In genomic region chr19:42276284-42276683, GRCh38 we compare ENCODE assay signal across 15 cellular contexts. TPM values are rescaled to one million over a fixed set of nuclear protein-coding genes. Genes with fewer than 3 reads are reported as not detected.
A peak's percentile ranks its signal among the peaks of the same experiment; 100 is the strongest.
DNase-seq lines count a peak whose midpoint lies in the region; ATAC-seq, FAIRE-seq and TF ChIP-seq lines count a peak whose summit lies in the region.
"Had no signal": no experiment of that assay in that cellular context is flagged by ENCODE, and none has a peak within 500 bp of the region (broad histone marks: within the 10 kb centered on the region; RNA-seq: fewer than 3 reads in every experiment).

No MANE protein-coding gene starts in this region.

- intact Hi-C loops in natural killer cell (cut with micrococcal nuclease): no loop called here
- intact Hi-C loops in head of caudate nucleus (cut with DNase I): no loop called here
- intact Hi-C loops in posterior vena cava (cut with DNase I): no loop called here

- H3K4me1 Mint-ChIP-seq in natural killer cell: peaks cover 34 to 37% of the 10 kb centered on the region in 2 donors

- no peaks in the 10 kb centered on the region for H3K9me3 Mint-ChIP-seq in natural killer cell

- DNase-seq in Ammon's horn (ENCODE audit: low spot score) (peak; percentile 1), GM12891 (ENCODE audit: insufficient read length, low spot score) (no peak), natural killer cell (no peak), hepatic stellate cell (ENCODE audit: low spot score) (no peak), head of caudate nucleus (no peak), OCI-M2 (lab: John Stamatoyannopoulos, UW; ENCODE audit: unreplicated experiment) (no peak), posterior vena cava (ENCODE audit: low spot score) (no peak)
- DNase-seq: COR-L47, dermis blood vessel endothelial cell, left colon, MM.1S, RPMI8226, WERI-Rb-1 had no signal

- H3K27ac ChIP-seq in angular gyrus (ENCODE audit: low read depth, low read length): peak overlapping the region; percentile 40
- H3K27ac ChIP-seq: foreskin keratinocyte, WERI-Rb-1 had no signal

- no peak for FAIRE-seq in GM12891 (lab: Jason Lieb, UNC)

- no peak overlapping the region for H3K4me3 Mint-ChIP-seq in natural killer cell

- TF ChIP-seq POLR2A in GM12891 (IDR thresholded peaks at IDR 0.05; ENCODE audit: low read depth, low read length): no peak

- ATAC-seq in natural killer cell: no peak
- ATAC-seq: left colon had no signal

- no peak for TF ChIP-seq CTCF in natural killer cell (IDR thresholded peaks at IDR 0.05)

- no peaks in the 10 kb centered on the region for H3K36me3 Mint-ChIP-seq in natural killer cell

- H3K27ac Mint-ChIP-seq in natural killer cell: peak overlapping the region; percentile 19 to 29

- H3K27me3 Mint-ChIP-seq in natural killer cell (ENCODE audit: low read depth in 2 of 2): no peaks in the 10 kb centered on the region

TF ChIP-seq in GM12891, 5 proteins besides CTCF, POLR2A, EP300 and RAD21:
- TF ChIP-seq POU2F2 (IDR thresholded peaks at IDR 0.05; ENCODE audit: low read depth, low read length) (peak; percentile 12; the same call in 1 of the 2 replicates), PAX5 (IDR thresholded peaks at IDR 0.05; ENCODE audit: insufficient read depth, low read length, severe bottlenecking) (no peak)

RNA-seq across cellular contexts. Expression of gene CIC, which starts 7.2 kb away (rescaled TPM):
- polyA plus RNA-seq in GM12891 (2012; ENCODE audit: low read depth, missing spikeins): 18.5 TPM
- total RNA-seq in natural killer cell (100 to 1,000 TPM in 2 of 3 donors, 10 to 100 TPM in 1; 95.4 to 121 (median 108) TPM), posterior vena cava (10 to 100 TPM; 57.7 to 79.0 TPM)

RNA-seq across cellular contexts. Expression of gene ERF, which starts 21.4 kb away (rescaled TPM):
- 18.2 TPM for polyA plus RNA-seq in GM12891 (2012; ENCODE audit: low read depth, missing spikeins)
- 100 to 1,000 TPM in 1 of 3 donors, 10 to 100 TPM in 2; 58.3 to 115 (median 75.6) TPM for total RNA-seq in natural killer cell
- total RNA-seq in posterior vena cava: 10 to 100 TPM; 47.9 to 54.5 TPM

RNA-seq across cellular contexts. Expression of gene PRR19, which starts 25.6 kb away (rescaled TPM):
- polyA plus RNA-seq in GM12891 (2012; ENCODE audit: low read depth, missing spikeins): 0.40 TPM
- total RNA-seq in natural killer cell: not detected
- under 1 TPM in 1 of 2 donors, not detected in 1; 0.19 TPM for total RNA-seq in posterior vena cava

RNA-seq across cellular contexts. Expression of gene PAFAH1B3, which starts 26.1 kb away (rescaled TPM):
- 25.0 TPM for polyA plus RNA-seq in GM12891 (2012; ENCODE audit: low read depth, missing spikeins)
- total RNA-seq in natural killer cell: 1 to 10 TPM; 6.1 to 8.9 (median 7.9) TPM
- total RNA-seq in posterior vena cava: 1 to 10 TPM; 5.7 to 5.8 TPM

RNA-seq across cellular contexts. Expression of gene GSK3A, which starts 33.9 kb away (rescaled TPM):
- 27.4 TPM for polyA plus RNA-seq in GM12891 (2012; ENCODE audit: low read depth, missing spikeins)
- total RNA-seq in natural killer cell: 10 to 100 TPM; 42.5 to 52.1 (median 44.1) TPM
- 10 to 100 TPM; 29.2 to 35.1 TPM for total RNA-seq in posterior vena cava
